ENCODE assay signal across 11 cellular contexts in the genomic region with DNA sequence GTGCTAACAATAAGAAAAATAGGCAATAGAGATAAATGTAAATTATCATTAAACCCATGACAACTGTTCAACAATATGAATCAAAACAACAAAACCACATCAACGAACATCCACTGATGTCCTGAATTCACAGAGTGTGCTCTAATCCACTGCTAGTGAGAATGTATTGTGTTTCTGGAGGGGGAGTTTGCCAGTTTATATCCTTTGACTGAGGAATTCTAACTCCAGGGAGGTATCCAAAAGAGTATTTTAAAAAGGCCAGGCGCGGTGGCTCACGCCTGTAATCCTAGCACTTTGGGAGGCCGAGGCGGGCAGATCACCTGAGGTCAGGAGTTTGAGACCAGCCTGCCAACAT. TPM values are rescaled to one million over a fixed set of nuclear protein-coding genes. Genes with fewer than 3 reads are reported as not detected.
DNase-seq lines count a peak whose midpoint lies in the region; ATAC-seq and TF ChIP-seq lines count a peak whose summit lies in the region.
"Had no signal": no experiment of that assay in that cellular context is flagged by ENCODE, and none has a peak within 500 bp of the region (broad histone marks: within the 10 kb centered on the region; RNA-seq: fewer than 3 reads in every experiment).

No MANE protein-coding gene starts in this region.

- H3K9ac ChIP-seq in mucosa of stomach (ENCODE audit: low read length), result peak overlapping the region; percentile 17

- peaks cover 22% of the 10 kb centered on the region for H3K4me1 Mint-ChIP-seq in activated naive CD8-positive, alpha-beta T cell (ENCODE audit: low read depth)

- peak overlapping the region; percentile 81 for H3K4me3 Mint-ChIP-seq in activated naive CD8-positive, alpha-beta T cell

- no peak for TF ChIP-seq CTCF in cardiac muscle cell (IDR thresholded peaks at IDR 0.05; ENCODE audit: low read depth, low read length)

- H3K27me3 ChIP-seq in cardiac muscle cell (no peaks in the 10 kb centered on the region), mucosa of stomach (ENCODE audit: control insufficient read depth, insufficient read depth, low read length) (no peaks in the 10 kb centered on the region)

- H3K4me3 ChIP-seq in cardiac muscle cell (no peak overlapping the region), mucosa of stomach (ENCODE audit: low read length) (no peak overlapping the region)

- peak overlapping the region; percentile 91 for H3K27ac ChIP-seq in cardiac muscle cell

- peaks cover 8% of the 10 kb centered on the region for H3K27me3 Mint-ChIP-seq in activated naive CD8-positive, alpha-beta T cell

- no peaks in the 10 kb centered on the region for H3K9me3 Mint-ChIP-seq in activated naive CD8-positive, alpha-beta T cell (ENCODE audit: low read depth)

- no peak for ATAC-seq in left cardiac atrium
- ATAC-seq: right cardiac atrium had no signal

- intact Hi-C loops in left cardiac atrium (cut with DNase I), result no loop called here

- H3K4me1 ChIP-seq in cardiac muscle cell (ENCODE audit: low read depth) (peaks cover 18% of the 10 kb centered on the region), mucosa of stomach (ENCODE audit: control insufficient read depth, insufficient read depth, low read length) (peaks cover 62% of the 10 kb centered on the region)

- H3K9me3 ChIP-seq in cardiac muscle cell (ENCODE audit: low read depth) (no peaks in the 10 kb centered on the region), mucosa of stomach (ENCODE audit: control insufficient read depth, low read length) (no peaks in the 10 kb centered on the region)

- H3K36me3 Mint-ChIP-seq in activated naive CD8-positive, alpha-beta T cell, result peaks cover 11% of the 10 kb centered on the region

- no peaks in the 10 kb centered on the region for H3K36me3 ChIP-seq in cardiac muscle cell
- no peaks in the 10 kb centered on the region for H3K36me3 ChIP-seq in mucosa of stomach (ENCODE audit: control insufficient read depth, insufficient read depth, low read length)

- no peak for DNase-seq in cardiac muscle cell (ENCODE audit: low read depth in 1 of 2, low spot score in 1 of 2)
- DNase-seq in left cardiac atrium, result no peak
- DNase-seq in NCI-H510A (lab: John Stamatoyannopoulos, UW), result no peak
- no peak for DNase-seq in NCI-H446 (lab: John Stamatoyannopoulos, UW)
- no peak for DNase-seq in amniotic stem cell (lab: John Stamatoyannopoulos, UW)
- DNase-seq in germinal center (ENCODE audit: low spot score), result no peak
- DNase-seq: effector CD8-positive, alpha-beta T cell; NCI-H1105 treated with DMSO at 0.1 percent for 48 hours had no signal

- H3K27ac Mint-ChIP-seq in activated naive CD8-positive, alpha-beta T cell, result no peak overlapping the region

RNA-seq across cellular contexts. Expression of a gene that starts 1.7 kb away (rescaled TPM):
- total RNA-seq in cardiac muscle cell (63.8 and 95.9 TPM in 2 replicates), left cardiac atrium (10 to 100 TPM; 25.3 to 53.7 TPM)
- polyA plus RNA-seq in cardiac muscle cell, result 92.5 and 118 TPM in 2 replicates
